In the genomic region with DNA sequence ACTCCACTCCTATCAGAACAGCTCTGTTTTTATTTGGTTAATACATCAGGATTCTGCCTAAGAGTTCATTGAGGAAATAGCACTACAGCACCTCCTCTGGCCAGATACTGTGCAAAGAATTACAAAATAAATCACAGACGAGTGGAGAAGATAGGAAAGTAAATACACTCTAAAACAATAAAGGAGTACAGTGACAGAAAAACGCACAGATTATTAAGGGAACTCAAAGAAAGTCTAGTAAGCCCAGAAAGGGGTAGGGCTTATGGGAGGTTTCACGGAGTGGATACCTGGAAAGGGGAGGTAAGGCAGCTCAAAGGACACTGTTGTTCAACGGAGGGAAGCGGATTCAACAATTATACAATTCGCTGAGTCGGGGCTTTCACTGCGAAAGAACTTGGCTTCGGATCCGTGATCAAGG, we compare ENCODE assay signal across 9 cellular contexts. TPM values are rescaled to one million over a fixed set of nuclear protein-coding genes. Genes with fewer than 3 reads are reported as not detected.
A peak's percentile ranks its signal among the peaks of the same experiment; 100 is the strongest.
DNase-seq lines count a peak whose midpoint lies in the region; ATAC-seq and TF ChIP-seq lines count a peak whose summit lies in the region.
"Had no signal": no experiment of that assay in that cellular context is flagged by ENCODE, and none has a peak within 500 bp of the region (broad histone marks: within the 10 kb centered on the region; RNA-seq: fewer than 3 reads in every experiment).

No MANE protein-coding gene starts in this region.

- peak; percentile 74 for TF ChIP-seq CTCF in CD14-positive monocyte (IDR thresholded peaks at IDR 0.05)

- H3K9me3 ChIP-seq in esophagus (ENCODE audit: control insufficient read depth in 2 of 2, insufficient read depth in 1 of 2, low read depth in 1 of 2, low read length in 1 of 2), result no peaks in the 10 kb centered on the region

- H3K27me3 Mint-ChIP-seq in CD14-positive monocyte (ENCODE audit: low read depth in 3 of 3) (peaks cover 0 to 14% (median 4%) of the 10 kb centered on the region in 3 donors), naive B cell (peaks cover 13 to 24% (median 20%) of the 10 kb centered on the region in 3 donors)
- peaks cover 20% of the 10 kb centered on the region for H3K27me3 Mint-ChIP-seq in T-helper 1 cell treated with Interleukin-12 subunit alpha and Interleukin-12 subunit beta and Interleukin-4 antibody, amounts not matched to agents 30 μg/mL and 1 μg/mL, for 36 hours (ENCODE audit: low read depth)

- H3K4me1 ChIP-seq in esophagus (ENCODE audit: control insufficient read depth in 2 of 2, insufficient read depth in 2 of 2, low read length in 1 of 2), result no peaks in the 10 kb centered on the region

- H3K27ac Mint-ChIP-seq in CD14-positive monocyte (peak overlapping the region; percentile 97 to 99 (median 98)), naive B cell (peak overlapping the region; percentile 93 to 99 (median 98))
- peak overlapping the region; percentile 84 for H3K27ac Mint-ChIP-seq in T-helper 1 cell treated with Interleukin-12 subunit alpha and Interleukin-12 subunit beta and Interleukin-4 antibody, amounts not matched to agents 30 μg/mL and 1 μg/mL, for 36 hours

- WGBS in esophagus, 2 donors, result 0% methylated on average over 10 of the region's 10 CpGs

- H3K4me3 ChIP-seq in esophagus (ENCODE audit: low read depth in 1 of 2, low read length in 2 of 2), result peak overlapping the region; percentile 69 to 71
- H3K4me3 ChIP-seq: SK-N-MC had no signal

- peak overlapping the region; percentile 92 to 96 for H3K4me3 Mint-ChIP-seq in CD14-positive monocyte
- H3K4me3 Mint-ChIP-seq in T-helper 1 cell treated with Interleukin-12 subunit alpha and Interleukin-12 subunit beta and Interleukin-4 antibody, amounts not matched to agents 30 μg/mL and 1 μg/mL, for 36 hours, result peak overlapping the region; percentile 87
- H3K4me3 Mint-ChIP-seq in naive B cell, result peak overlapping the region; percentile 83 to 99 (median 94)

- ATAC-seq in GM19035 (IDR thresholded peaks at IDR 0.05; ENCODE audit: unreplicated experiment) (peak; percentile 20), naive B cell (ENCODE audit: low read depth in 2 of 2) (peak; percentile 39 to 48), HG03045 (IDR thresholded peaks at IDR 0.05; ENCODE audit: unreplicated experiment) (no peak)

- H3K36me3 Mint-ChIP-seq in CD14-positive monocyte (peaks cover 6 to 11% of the 10 kb centered on the region in 2 donors), naive B cell (peaks cover 5 to 12% of the 10 kb centered on the region in 2 donors)
- H3K36me3 Mint-ChIP-seq in T-helper 1 cell treated with Interleukin-12 subunit alpha and Interleukin-12 subunit beta and Interleukin-4 antibody, amounts not matched to agents 30 μg/mL and 1 μg/mL, for 36 hours (ENCODE audit: low read depth), result peaks cover 20% of the 10 kb centered on the region

- H3K9me3 Mint-ChIP-seq in CD14-positive monocyte (peaks cover 0 to 6% (median 5%) of the 10 kb centered on the region in 7 donors), naive B cell (peaks cover 0 to 5% (median 0%) of the 10 kb centered on the region in 7 donors)
- H3K9me3 Mint-ChIP-seq in T-helper 1 cell treated with Interleukin-12 subunit alpha and Interleukin-12 subunit beta and Interleukin-4 antibody, amounts not matched to agents 30 μg/mL and 1 μg/mL, for 36 hours, result peaks cover 18% of the 10 kb centered on the region

- H3K4me1 Mint-ChIP-seq in CD14-positive monocyte (peaks cover 45% of the 10 kb centered on the region), naive B cell (peaks cover 19 to 41% (median 22%) of the 10 kb centered on the region in 3 donors)
- peaks cover 27% of the 10 kb centered on the region for H3K4me1 Mint-ChIP-seq in T-helper 1 cell treated with Interleukin-12 subunit alpha and Interleukin-12 subunit beta and Interleukin-4 antibody, amounts not matched to agents 30 μg/mL and 1 μg/mL, for 36 hours (ENCODE audit: low read depth)

- H3K27me3 ChIP-seq in esophagus (ENCODE audit: control insufficient read depth in 1 of 2, insufficient read depth in 2 of 2, low read length in 2 of 2), result no peaks in the 10 kb centered on the region

- DNase-seq in CD14-positive monocyte (ENCODE audit: low spot score) (no peak), HT1080 (ENCODE audit: low read depth) (peak; percentile 20), naive B cell (peak; percentile 41), NCI-H1048 (lab: John Stamatoyannopoulos, UW) (no peak)

- peaks cover 0 to 1% of the 10 kb centered on the region in 2 donors for H3K36me3 ChIP-seq in esophagus (ENCODE audit: control insufficient read depth in 2 of 2, insufficient read depth in 2 of 2, low read length in 1 of 2)

- H3K27ac ChIP-seq in esophagus (ENCODE audit: low read depth in 2 of 2, low read length in 1 of 2), result peak overlapping the region; percentile 98 to 99
- H3K27ac ChIP-seq: SK-N-MC had no signal

- intact Hi-C loops in CD14-positive monocyte (cut with micrococcal nuclease), result loop anchor here (5.0 kb wide), 1 partner anchor 155 kb away; the partner anchor contains the start of gene ZNF641 (in 2 of the 2)

RNA-seq across cellular contexts. Expression of gene OR10AD1, which starts 5.5 kb away (rescaled TPM):
- polyA plus RNA-seq in CD14-positive monocyte, result not detected
- total RNA-seq in HT1080 (2014; rRNA removed; shearing (Covaris generic)), result not detected in 2 replicates
- not detected in 2 replicates for polyA plus RNA-seq in HT1080 (2015; cell fraction: cytosol; rRNA removed)
- not detected in 2 replicates for polyA plus RNA-seq in HT1080 (2015; cell fraction: nucleus; rRNA removed)
- not detected for polyA plus RNA-seq in esophagus
- not detected for polyA plus RNA-seq in naive B cell (ENCODE audit: low read depth in 6 of 6)

RNA-seq across cellular contexts. Expression of gene CCDC184, which starts 14.1 kb away (rescaled TPM):
- polyA plus RNA-seq in CD14-positive monocyte (not detected), esophagus (under 1 TPM; 0.28 to 0.80 TPM), naive B cell (ENCODE audit: low read depth in 6 of 6) (under 1 TPM in 3 of 6 donors, not detected in 3; 0.19 to 0.61 (median 0.31) TPM)
- total RNA-seq in HT1080 (2014; rRNA removed; shearing (Covaris generic)), result 0.19 and 0.40 TPM in 2 replicates
- polyA plus RNA-seq in HT1080 (2015; cell fraction: cytosol; rRNA removed), result 0.35 and 0.43 TPM in 2 replicates
- polyA plus RNA-seq in HT1080 (2015; cell fraction: nucleus; rRNA removed), result 0.19 and 0.38 TPM in 2 replicates

RNA-seq across cellular contexts. Expression of gene ASB8, which starts 40.2 kb away (rescaled TPM):
- polyA plus RNA-seq in CD14-positive monocyte (10 to 100 TPM; 38.4 to 50.0 TPM), esophagus (10 to 100 TPM in 1 of 2 donors, 1 to 10 TPM in 1; 9.9 to 16.4 TPM), naive B cell (ENCODE audit: low read depth in 6 of 6) (10 to 100 TPM; 62.1 to 89.5 (median 74.8) TPM)
- total RNA-seq in HT1080 (2014; rRNA removed; shearing (Covaris generic)), result 34.8 and 46.3 TPM in 2 replicates
- 25.9 and 33.2 TPM in 2 replicates for polyA plus RNA-seq in HT1080 (2015; cell fraction: cytosol; rRNA removed)
- 22.1 and 25.2 TPM in 2 replicates for polyA plus RNA-seq in HT1080 (2015; cell fraction: nucleus; rRNA removed)

Comparison
In these comparisons a context has a peak if more than half of its experiments do, and no peak if none do; other contexts are left out.
1. DNase-seq: peak in HT1080 (single experiment) and naive B cell (single experiment); none in CD14-positive monocyte (single experiment) and NCI-H1048 (single experiment).
2. Peak in every context shown above with its lines, with median percentiles within 50 percentile points of each other: H3K27ac Mint-ChIP-seq and H3K4me3 Mint-ChIP-seq.